Comparison of ENCODE assay signal across 18 cellular contexts in the genomic region with DNA sequence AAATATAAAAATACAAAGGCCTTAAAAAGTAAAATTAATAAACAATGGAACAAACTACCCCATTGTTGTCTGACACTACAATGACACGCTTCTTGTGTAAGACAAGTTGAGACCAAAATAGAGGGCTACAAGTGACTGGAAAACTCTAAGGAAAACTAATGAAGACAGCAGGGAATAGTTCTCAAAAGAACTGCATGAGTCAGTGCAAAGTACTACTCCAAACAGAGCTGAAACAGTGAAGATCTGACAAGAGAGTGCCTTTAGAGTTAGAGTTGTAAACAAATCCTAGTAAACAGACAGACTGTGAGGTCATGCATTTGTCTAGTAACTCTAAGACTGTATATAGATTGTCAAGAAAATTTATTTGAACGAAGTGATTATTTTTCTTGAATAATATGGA.
"Had no signal": no experiment of that assay in that cellular context is flagged by ENCODE, and none has a peak within 500 bp of the region (broad histone marks: within the 10 kb centered on the region; RNA-seq: fewer than 3 reads in every experiment).

No MANE protein-coding gene starts in this region.

- DNase-seq: activated CD4-positive, alpha-beta memory T cell treated with anti-CD3 and anti-CD28 coated beads, Interleukin-2, amount 10 ng/mL, durations not matched to agents 7 days and 5 days; activated CD4-positive, alpha-beta T cell treated with anti-CD3 and anti-CD28 coated beads for 4 hours; activated CD8-positive, alpha-beta memory T cell treated with anti-CD3 and anti-CD28 coated beads, Interleukin-2, amount 10 ng/mL, durations not matched to agents 7 days and 5 days; activated naive CD4-positive, alpha-beta T cell; activated naive CD8-positive, alpha-beta T cell treated with anti-CD3 and anti-CD28 coated beads for 36 hours; activated T-cell treated with anti-CD3 and anti-CD28 coated beads, Interleukin-2, amount 50 U/mL, for 1 hour; aorta; effector CD4-positive, alpha-beta T cell; left ventricle myocardium inferior; mammary epithelial cell; mucosa of descending colon; naive B cell; stimulated activated CD4-positive, alpha-beta T cell treated with anti-CD3 and anti-CD28 coated beads, Interleukin-2, amount 100 ng/mL, for 24 hours; stimulated activated naive CD4-positive, alpha-beta T cell treated with Interleukin-2 at 50 U/mL for 16 hours had no signal

- H3K27ac ChIP-seq: coronary artery, hepatocyte, left ventricle myocardium inferior, right atrium auricular region, tibial nerve had no signal
